23 cellular contexts compared by ENCODE assay signal in the genomic region with DNA sequence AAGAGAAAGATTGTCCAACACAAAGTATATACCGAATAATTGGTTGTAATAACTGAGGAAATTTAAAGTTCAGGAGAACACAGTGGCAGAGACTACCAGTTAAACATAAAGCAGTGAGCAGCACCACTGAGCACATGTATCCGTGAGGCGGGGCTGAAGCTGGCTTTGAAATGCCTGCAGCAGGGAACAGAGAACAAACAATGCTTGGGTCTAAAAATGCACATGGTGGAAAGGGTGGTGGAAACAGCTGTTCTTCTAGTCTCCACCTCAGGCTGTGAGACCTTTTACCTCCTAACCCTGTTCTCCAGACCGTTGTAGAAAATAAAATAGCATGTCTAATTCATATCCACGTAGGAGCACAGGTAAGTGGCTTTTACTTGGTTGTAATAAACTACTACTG. TPM values are rescaled to one million over a fixed set of nuclear protein-coding genes. Genes with fewer than 3 reads are reported as not detected.
"Had no signal": no experiment of that assay in that cellular context is flagged by ENCODE, and none has a peak within 500 bp of the region (broad histone marks: within the 10 kb centered on the region; RNA-seq: fewer than 3 reads in every experiment).

No MANE protein-coding gene starts in this region.

- DNase-seq: activated CD4-positive, alpha-beta T cell treated with anti-CD3 and anti-CD28 coated beads, Interleukin-2, amount 50 U/mL, for 48 hours; activated gamma-delta T cell treated with Interleukin-2 at 50 U/mL for 16 hours; activated T-cell treated with anti-CD3 and anti-CD28 coated beads for 4 hours; adrenal gland; cerebellar nuclear complex; effector CD4-positive, alpha-beta T cell; gastrocnemius medialis; heart left ventricle; kidney glomerular epithelial cell; nucleus accumbens; posterior cingulate gyrus; stimulated activated CD4-positive, alpha-beta T cell treated with anti-CD3 and anti-CD28 coated beads, Interleukin-12 subunit alpha, Interleukin-12 subunit beta, amount 100 ng/mL, for 4 hours; stimulated activated CD4-positive, alpha-beta T cell treated with anti-CD3 and anti-CD28 coated beads, Interleukin-1b, Interleukin-23, amount 100 ng/mL, for 48 hours; stimulated activated naive CD4-positive, alpha-beta T cell treated with Interleukin-2 at 50 U/mL for 16 hours; substantia nigra; tibial artery; uterus; WERI-Rb-1 had no signal

- H3K4me3 Mint-ChIP-seq: activated T-helper 1 cell treated with anti-CD3 and anti-CD28 coated beads, Interleukin-12 subunit alpha, Interleukin-12 subunit beta, Interleukin-2, Interleukin-4 antibody, amounts not matched to agents 30 ng/mL and 10 ng/mL and 1 ng/mL, durations not matched to agents 14 hours and 24 hours and 36 hours; memory B cell; nephron had no signal

- H3K36me3 ChIP-seq: uterus, WERI-Rb-1 had no signal

- H3K27ac Mint-ChIP-seq: activated naive CD4-positive, alpha-beta T cell treated with anti-CD3 and anti-CD28 coated beads, Interleukin-2, amount 50 U/mL, for 72 hours; activated T-helper 1 cell treated with anti-CD3 and anti-CD28 coated beads, Interleukin-12 subunit alpha, Interleukin-12 subunit beta, Interleukin-2, Interleukin-4 antibody, amounts not matched to agents 30 ng/mL and 10 ng/mL and 1 ng/mL, durations not matched to agents 14 hours and 24 hours and 36 hours; memory B cell; nephron had no signal

- H3K4me1 ChIP-seq: adrenal gland, gastrocnemius medialis, heart left ventricle, tibial artery, uterus had no signal

- H3K4me3 ChIP-seq: adrenal gland, gastrocnemius medialis, heart left ventricle, tibial artery, uterus had no signal

- H3K27me3 ChIP-seq: adrenal gland had no signal

- ATAC-seq: activated naive CD4-positive, alpha-beta T cell treated with anti-CD3 and anti-CD28 coated beads, Interleukin-2, amount 50 U/mL, for 72 hours; gastrocnemius medialis; heart left ventricle had no signal

- H3K27ac ChIP-seq: adrenal gland, gastrocnemius medialis, heart left ventricle, tibial artery, uterus, WERI-Rb-1 had no signal

- H3K9me3 ChIP-seq: adrenal gland, gastrocnemius medialis, heart left ventricle, uterus had no signal

- H3K9me3 Mint-ChIP-seq: activated T-helper 1 cell treated with anti-CD3 and anti-CD28 coated beads, Interleukin-12 subunit alpha, Interleukin-12 subunit beta, Interleukin-2, Interleukin-4 antibody, amounts not matched to agents 30 ng/mL and 10 ng/mL and 1 ng/mL, durations not matched to agents 14 hours and 24 hours and 36 hours had no signal

- H3K4me1 Mint-ChIP-seq: memory B cell, nephron had no signal

RNA-seq across cellular contexts. Expression of a gene that starts 7.7 kb away (rescaled TPM):
- total RNA-seq: bronchial epithelial cell, gastrocnemius medialis had no signal
